In genomic region chr10:120208488-120208887, GRCh38 we compare ENCODE assay signal across 23 cellular contexts.
DNase-seq lines count a peak whose midpoint lies in the region; ATAC-seq, FAIRE-seq and TF ChIP-seq lines count a peak whose summit lies in the region.
"Had no signal": no experiment of that assay in that cellular context is flagged by ENCODE, and none has a peak within 500 bp of the region (broad histone marks: within the 10 kb centered on the region; RNA-seq: fewer than 3 reads in every experiment).

No MANE protein-coding gene starts in this region.

- H3K9me3 ChIP-seq in PC-3 (ENCODE audit: low read length), result no peaks in the 10 kb centered on the region
- no peaks in the 10 kb centered on the region for H3K9me3 ChIP-seq in neural progenitor cell (ENCODE audit: low read depth)
- H3K9me3 ChIP-seq: BE2C, BLaER1 had no signal

- H2AFZ ChIP-seq in PC-3 (ENCODE audit: low read length), result no peak overlapping the region
- no peak overlapping the region for H2AFZ ChIP-seq in neural progenitor cell (replicated peaks)

- H4K20me1 ChIP-seq in PC-3 (ENCODE audit: low read length) (no peaks in the 10 kb centered on the region), neural progenitor cell (ENCODE audit: low read depth) (no peaks in the 10 kb centered on the region)
- H4K20me1 ChIP-seq: BLaER1 had no signal

- no peak for ATAC-seq in PC-3
- peak; percentile 79 for ATAC-seq in left colon
- ATAC-seq in stimulated activated naive CD8-positive, alpha-beta T cell treated with anti-CD3 and anti-CD28 coated beads, Interleukin-15, amount 100 ng/mL, for 72 hours, result no peak

- TF ChIP-seq CTCF in PC-3 (conservative IDR thresholded peaks at IDR 0.05; ENCODE audit: low read depth, low read length) (no peak), D721Med (IDR thresholded peaks at IDR 0.05; ENCODE audit: insufficient read depth, missing control alignments) (no peak), neural progenitor cell (IDR thresholded peaks at IDR 0.05) (no peak)

- no TSS peak for BruUV-seq in PC-3 (replicated peaks; lab: Mats Ljungman, UMichigan)

- H3K9ac ChIP-seq in PC-3 (ENCODE audit: low read length), result no peak overlapping the region
- H3K9ac ChIP-seq in neural progenitor cell, result no peak overlapping the region
- H3K9ac ChIP-seq: BLaER1 had no signal

- H3K4me2 ChIP-seq in PC-3 (ENCODE audit: low read length) (no peak overlapping the region), neural progenitor cell (no peak overlapping the region)
- H3K4me2 ChIP-seq: BLaER1 had no signal

- no peak overlapping the region for H3K4me3 ChIP-seq in PC-3 (ENCODE audit: low read length)
- H3K4me3 ChIP-seq in neural progenitor cell, result no peak overlapping the region
- H3K4me3 ChIP-seq: BLaER1 had no signal

- no peak for FAIRE-seq in D721Med (lab: Jason Lieb, UNC)
- FAIRE-seq: A204.1, G401.6, GM12892, GM18507 had no signal

- H3K27ac Mint-ChIP-seq in stimulated activated naive CD8-positive, alpha-beta T cell treated with anti-CD3 and anti-CD28 coated beads, Interleukin-15, amount 100 ng/mL, for 72 hours, result no peak overlapping the region
- no peak overlapping the region for H3K27ac Mint-ChIP-seq in neural progenitor cell
- H3K27ac Mint-ChIP-seq: CD14-positive monocyte; CD4-positive, alpha-beta memory T cell; CD4-positive, CD25-positive, alpha-beta regulatory T cell; CD8-positive, alpha-beta memory T cell had no signal

- no peak overlapping the region for H3K4me3 Mint-ChIP-seq in stimulated activated naive CD8-positive, alpha-beta T cell treated with anti-CD3 and anti-CD28 coated beads, Interleukin-15, amount 100 ng/mL, for 72 hours
- H3K4me3 Mint-ChIP-seq in neural progenitor cell, result no peak overlapping the region
- H3K4me3 Mint-ChIP-seq: CD14-positive monocyte; CD4-positive, alpha-beta memory T cell; CD4-positive, CD25-positive, alpha-beta regulatory T cell; CD8-positive, alpha-beta memory T cell had no signal

- DNase-seq in NCI-H69 (lab: John Stamatoyannopoulos, UW) (peak; percentile 78), NCI-H748 (lab: John Stamatoyannopoulos, UW; ENCODE audit: unreplicated experiment) (peak; percentile 82), PC-3 (peak; percentile 1), left colon (no peak), D721Med (ENCODE audit: insufficient read length, low spot score) (no peak), pons (ENCODE audit: low spot score) (no peak), neural progenitor cell (ENCODE audit: low spot score) (no peak)
- DNase-seq in stimulated activated naive CD8-positive, alpha-beta T cell treated with anti-CD3 and anti-CD28 coated beads, Interleukin-15, amount 100 ng/mL, for 72 hours, result no peak
- DNase-seq: 8988T; ACHN; BE2C; C1 segment of cervical spinal cord; CD4-positive, alpha-beta memory T cell; CD4-positive, CD25-positive, alpha-beta regulatory T cell; CD8-positive, alpha-beta memory T cell; DMS79 treated with DMSO at 0.1 percent for 48 hours; GF-D8 had no signal

- no peaks in the 10 kb centered on the region for H3K36me3 ChIP-seq in PC-3 (ENCODE audit: low read depth, low read length)
- H3K36me3 ChIP-seq in neural progenitor cell, result no peaks in the 10 kb centered on the region
- H3K36me3 ChIP-seq: BE2C, BLaER1 had no signal

- H3K27me3 Mint-ChIP-seq in stimulated activated naive CD8-positive, alpha-beta T cell treated with anti-CD3 and anti-CD28 coated beads, Interleukin-15, amount 100 ng/mL, for 72 hours, result peaks cover 4% of the 10 kb centered on the region
- H3K27me3 Mint-ChIP-seq in neural progenitor cell (ENCODE audit: insufficient read depth, low read depth), result peaks cover 4% of the 10 kb centered on the region

- no peaks in the 10 kb centered on the region for H3K4me1 Mint-ChIP-seq in stimulated activated naive CD8-positive, alpha-beta T cell treated with anti-CD3 and anti-CD28 coated beads, Interleukin-15, amount 100 ng/mL, for 72 hours
- peaks cover 3% of the 10 kb centered on the region for H3K4me1 Mint-ChIP-seq in neural progenitor cell
- H3K4me1 Mint-ChIP-seq: CD14-positive monocyte; CD4-positive, alpha-beta memory T cell; CD4-positive, CD25-positive, alpha-beta regulatory T cell; CD8-positive, alpha-beta memory T cell had no signal

- no peaks in the 10 kb centered on the region for H3K9me2 ChIP-seq in PC-3 (replicated peaks; ENCODE audit: low read length)

- POLR2A ChIA-PET in PC-3 (lab: Charles Lee; ENCODE audit: unreplicated experiment), result no interaction called here

- H3F3A ChIP-seq in PC-3 (ENCODE audit: low read length, unreplicated experiment) (no peaks in the 10 kb centered on the region), neural progenitor cell (ENCODE audit: low read depth) (no peaks in the 10 kb centered on the region)

- no peaks in the 10 kb centered on the region for H3K79me2 ChIP-seq in PC-3 (ENCODE audit: low read length)
- no peaks in the 10 kb centered on the region for H3K79me2 ChIP-seq in neural progenitor cell (ENCODE audit: low read depth)

- H3K4me1 ChIP-seq in PC-3 (ENCODE audit: insufficient read depth, low read length) (no peaks in the 10 kb centered on the region), neural progenitor cell (peaks cover 9% of the 10 kb centered on the region)
- H3K4me1 ChIP-seq: BE2C had no signal

- intact Hi-C loops in PC-3 (cut with micrococcal nuclease), result no loop called here
- intact Hi-C loops in left colon (cut with DNase I, micrococcal nuclease), result no loop called here

- no peaks in the 10 kb centered on the region for H3K9me3 Mint-ChIP-seq in stimulated activated naive CD8-positive, alpha-beta T cell treated with anti-CD3 and anti-CD28 coated beads, Interleukin-15, amount 100 ng/mL, for 72 hours
- no peaks in the 10 kb centered on the region for H3K9me3 Mint-ChIP-seq in neural progenitor cell
- H3K9me3 Mint-ChIP-seq: CD8-positive, alpha-beta memory T cell had no signal

- H3K27ac ChIP-seq in PC-3 (ENCODE audit: low read length) (no peak overlapping the region), neural progenitor cell (no peak overlapping the region)
- H3K27ac ChIP-seq: BLaER1 had no signal

- H3K36me3 Mint-ChIP-seq in neural progenitor cell, result no peaks in the 10 kb centered on the region
- H3K36me3 Mint-ChIP-seq: CD14-positive monocyte; CD4-positive, alpha-beta memory T cell; CD4-positive, CD25-positive, alpha-beta regulatory T cell; CD8-positive, alpha-beta memory T cell had no signal

- CTCF ChIA-PET in PC-3 (lab: Charles Lee), result no interaction called here

- H3K27me3 ChIP-seq in PC-3 (ENCODE audit: low read length), result no peaks in the 10 kb centered on the region
- no peaks in the 10 kb centered on the region for H3K27me3 ChIP-seq in neural progenitor cell
- H3K27me3 ChIP-seq: BLaER1 had no signal

Comparison
In these comparisons a context has a peak if more than half of its experiments do, and no peak if none do; other contexts are left out.
1. DNase-seq: peak in NCI-H69 (single experiment), NCI-H748 (single experiment) and PC-3 (single experiment); none in left colon (0 of 2), stimulated activated naive CD8-positive, alpha-beta T cell treated with anti-CD3 and anti-CD28 coated beads, Interleukin-15, amount 100 ng/mL, for 72 hours (0 of 2), D721Med (single experiment), pons (single experiment) and neural progenitor cell (single experiment).